Comparison of ENCODE assay signal across 8 cellular contexts in genomic region chr3:184711366-184712247, GRCh38. TPM values are rescaled to one million over a fixed set of nuclear protein-coding genes. Genes with fewer than 3 reads are reported as not detected.
A peak's percentile ranks its signal among the peaks of the same experiment; 100 is the strongest.
DNase-seq lines count a peak whose midpoint lies in the region; ATAC-seq and TF ChIP-seq lines count a peak whose summit lies in the region.

MAGEF1 (minus strand) TSS chr3:184712064; CDS start chr3:184711821, 243 bp downstream.

- H3K36me3 ChIP-seq in SJSA1 = peaks cover 37% of the 10 kb centered on the region
- H3K36me3 ChIP-seq in gastroesophageal sphincter = no peaks in the 10 kb centered on the region
- H3K36me3 ChIP-seq in neuronal stem cell (replicated peaks in 1 of 2; ENCODE audit: control insufficient read depth in 2 of 2, insufficient read depth in 2 of 2, low read length in 2 of 2) = peaks cover 13 to 33% of the 10 kb centered on the region in 2 donors

- H3K27ac Mint-ChIP-seq in activated naive CD4-positive, alpha-beta T cell treated with anti-CD3 and anti-CD28 coated beads for 36 hours = peak within 1 kb of the TSS; percentile 90

- peak; percentile 92 for ATAC-seq in gastroesophageal sphincter

- H3K27ac ChIP-seq in SJSA1 (peak within 1 kb of the TSS; percentile 47), gastroesophageal sphincter (peak within 1 kb of the TSS; percentile 70 to 98 (median 92)), neuronal stem cell (replicated peaks; ENCODE audit: low read length) (peak within 1 kb of the TSS; percentile 96), substantia nigra (ENCODE audit: low read depth, low read length, poor library complexity, severe bottlenecking) (peak within 1 kb of the TSS; percentile 91)

- DNase-seq in GDM1 (lab: John Stamatoyannopoulos, UW) (peak; percentile 85), HFF-Myc (ENCODE audit: extremely low read depth, low read depth) (peak; percentile 61), NAMALWA (ENCODE audit: low spot score) (peak; percentile 81), SJSA1 (ENCODE audit: low read depth in 1 of 2, low spot score in 2 of 2) (peak; percentile 67 to 84), neuronal stem cell (ENCODE audit: low spot score) (peak; percentile 85), substantia nigra (lab: John Stamatoyannopoulos, UW) (peak in 48 of 49 donors; percentile 24 to 87 (median 68))
- peak; percentile 81 for DNase-seq in activated naive CD4-positive, alpha-beta T cell treated with anti-CD3 and anti-CD28 coated beads for 36 hours

- no peak for TF ChIP-seq CTCF in HFF-Myc (IDR thresholded peaks at IDR 0.05; ENCODE audit: low read depth, low read length, missing control alignments)
- peak in 1 of 4 experiments; percentile 19 for TF ChIP-seq CTCF in gastroesophageal sphincter (IDR thresholded peaks at IDR 0.05)

- CTCF ChIA-PET in activated naive CD4-positive, alpha-beta T cell treated with anti-CD3 and anti-CD28 coated beads for 36 hours (lab: Charles Lee) = interaction anchor here (0.5 to 1.0 kb wide), 3 partner anchors 15 to 163 kb away, joined by 3 read pairs; partner anchors contain the start of gene EPHB3

- no peak for TF ChIP-seq EP300 in gastroesophageal sphincter (IDR thresholded peaks at IDR 0.05)

- H3K4me3 Mint-ChIP-seq in activated naive CD4-positive, alpha-beta T cell treated with anti-CD3 and anti-CD28 coated beads for 36 hours = peak within 1 kb of the TSS; percentile 95

- H3K4me3 ChIP-seq in HFF-Myc (replicated peaks; ENCODE audit: low read depth, low read length) (peak within 1 kb of the TSS; percentile 94), SJSA1 (peak within 1 kb of the TSS; percentile 75), gastroesophageal sphincter (peak within 1 kb of the TSS; percentile 58 to 80), neuronal stem cell (ENCODE audit: low read length in 2 of 2) (peak within 1 kb of the TSS; percentile 67 to 99)

- peak within 1 kb of the TSS; percentile 99 for H3K4ac ChIP-seq in neuronal stem cell (ENCODE audit: low read length)

- H3K27me3 Mint-ChIP-seq in activated naive CD4-positive, alpha-beta T cell treated with anti-CD3 and anti-CD28 coated beads for 36 hours (ENCODE audit: low read depth) = no peaks in the 10 kb centered on the region

- WGBS in gastroesophageal sphincter (ENCODE audit: low coverage in 1 of 2), 2 donors = 0 to 1% methylated on average over 12 to 18 of the region's 72 CpGs
- no CpG with 5 or more reads among the region's 72 CpGs for WGBS in neuronal stem cell (ENCODE audit: extremely low coverage in 2 of 2, insufficient read length in 2 of 2, insufficient replicate concordance in 1 of 2), 2 donors

- peak within 1 kb of the TSS; percentile 99 for H3K23ac ChIP-seq in neuronal stem cell (ENCODE audit: low read depth, low read length, poor library complexity)

- H4K8ac ChIP-seq in neuronal stem cell (ENCODE audit: low read depth, low read length) = peak within 1 kb of the TSS; percentile 78

- H3K4me1 Mint-ChIP-seq in activated naive CD4-positive, alpha-beta T cell treated with anti-CD3 and anti-CD28 coated beads for 36 hours (ENCODE audit: low read depth) = peaks cover 36% of the 10 kb centered on the region

- peak within 1 kb of the TSS; percentile 97 for H2BK5ac ChIP-seq in neuronal stem cell (ENCODE audit: low read length)

- H2AK5ac ChIP-seq in neuronal stem cell (ENCODE audit: low read depth, low read length) = peak within 1 kb of the TSS; percentile 97

- no peaks in the 10 kb centered on the region for H3K9me3 Mint-ChIP-seq in activated naive CD4-positive, alpha-beta T cell treated with anti-CD3 and anti-CD28 coated beads for 36 hours

- peak within 1 kb of the TSS; percentile 98 for H3K14ac ChIP-seq in neuronal stem cell (ENCODE audit: low read length)

- H4K91ac ChIP-seq in neuronal stem cell (ENCODE audit: low read depth, low read length, poor library complexity) = peak within 1 kb of the TSS; percentile 100

- H3K9me3 ChIP-seq in SJSA1 (replicated peaks) = no peaks in the 10 kb centered on the region
- H3K9me3 ChIP-seq in gastroesophageal sphincter = no peaks in the 10 kb centered on the region
- H3K9me3 ChIP-seq in neuronal stem cell (replicated peaks in 1 of 2; ENCODE audit: control insufficient read depth in 2 of 2, insufficient read depth in 1 of 2, low read depth in 1 of 2, low read length in 2 of 2) = peaks cover 8 to 20% of the 10 kb centered on the region in 2 donors

- peaks cover 26% of the 10 kb centered on the region for H3K4me1 ChIP-seq in SJSA1 (replicated peaks)
- H3K4me1 ChIP-seq in gastroesophageal sphincter = peaks cover 4 to 34% (median 16%) of the 10 kb centered on the region in 3 donors
- H3K4me1 ChIP-seq in neuronal stem cell (ENCODE audit: control insufficient read depth in 2 of 2, insufficient read depth in 1 of 2, low read depth in 1 of 2, low read length in 2 of 2) = peaks cover 7 to 12% of the 10 kb centered on the region in 2 donors

- peaks cover 2% of the 10 kb centered on the region for H3K79me1 ChIP-seq in neuronal stem cell (ENCODE audit: low read depth, low read length)

- peak within 1 kb of the TSS; percentile 87 for H3K4me2 ChIP-seq in neuronal stem cell (ENCODE audit: insufficient read depth, low read length, poor library complexity, severe bottlenecking)

- H2AFZ ChIP-seq in neuronal stem cell (ENCODE audit: low read length) = peak within 1 kb of the TSS; percentile 90

- TF ChIP-seq POLR2A in gastroesophageal sphincter (IDR thresholded peaks at IDR 0.05) = peak; percentile 65 to 76

- H3K18ac ChIP-seq in neuronal stem cell (ENCODE audit: low read length) = peak within 1 kb of the TSS; percentile 100

- no peak within 1 kb of the TSS for H2BK12ac ChIP-seq in neuronal stem cell (ENCODE audit: low read length)

- peak within 1 kb of the TSS; percentile 78 for H2BK120ac ChIP-seq in neuronal stem cell (ENCODE audit: low read depth, low read length)

- H2BK15ac ChIP-seq in neuronal stem cell (ENCODE audit: low read length) = peak within 1 kb of the TSS; percentile 83

- H3K36me3 Mint-ChIP-seq in activated naive CD4-positive, alpha-beta T cell treated with anti-CD3 and anti-CD28 coated beads for 36 hours (ENCODE audit: low read depth) = peaks cover 28% of the 10 kb centered on the region

- no peaks in the 10 kb centered on the region for H3K27me3 ChIP-seq in SJSA1 (replicated peaks)
- H3K27me3 ChIP-seq in gastroesophageal sphincter = no peaks in the 10 kb centered on the region
- no peaks in the 10 kb centered on the region for H3K27me3 ChIP-seq in neuronal stem cell (ENCODE audit: control insufficient read depth in 3 of 3, insufficient read depth in 3 of 3, low read depth in 1 of 3, low read length in 3 of 3)

- intact Hi-C loops in activated naive CD4-positive, alpha-beta T cell treated with anti-CD3 and anti-CD28 coated beads for 36 hours (cut with micrococcal nuclease) = loop anchor here (1.0 to 10.0 kb wide), 5 partner anchors 74 to 577 kb away; partner anchors contain the start of genes CLCN2, EIF2B5, EPHB3 and POLR2H

- peak within 1 kb of the TSS; percentile 99 for H3K9ac ChIP-seq in neuronal stem cell (ENCODE audit: low read depth, low read length, poor library complexity)

RNA-seq across cellular contexts. Expression of gene MAGEF1, which starts in this region (rescaled TPM):
- total RNA-seq in SJSA1 (2014; rRNA removed; shearing (Covaris generic)) = 41.7 and 54.8 TPM in 2 replicates
- total RNA-seq in activated naive CD4-positive, alpha-beta T cell treated with anti-CD3 and anti-CD28 coated beads for 36 hours = 10 to 100 TPM; 17.4 to 18.1 TPM
- 10 to 100 TPM; 36.9 to 47.8 (median 41.9) TPM for total RNA-seq in gastroesophageal sphincter
- polyA plus RNA-seq in neuronal stem cell (2013, experiment 1 of 2) = 67.9 TPM
- polyA plus RNA-seq in neuronal stem cell (2013, experiment 2 of 2) = 67.5 TPM

Comparison
In these comparisons a context has a peak if more than half of its experiments do, and no peak if none do; other contexts are left out.
1. Peak in every context shown above with its lines: DNase-seq, ATAC-seq, H3K4me3 ChIP-seq and H3K27ac ChIP-seq.